ENCODE assay signal across 10 cellular contexts in the genomic region with DNA sequence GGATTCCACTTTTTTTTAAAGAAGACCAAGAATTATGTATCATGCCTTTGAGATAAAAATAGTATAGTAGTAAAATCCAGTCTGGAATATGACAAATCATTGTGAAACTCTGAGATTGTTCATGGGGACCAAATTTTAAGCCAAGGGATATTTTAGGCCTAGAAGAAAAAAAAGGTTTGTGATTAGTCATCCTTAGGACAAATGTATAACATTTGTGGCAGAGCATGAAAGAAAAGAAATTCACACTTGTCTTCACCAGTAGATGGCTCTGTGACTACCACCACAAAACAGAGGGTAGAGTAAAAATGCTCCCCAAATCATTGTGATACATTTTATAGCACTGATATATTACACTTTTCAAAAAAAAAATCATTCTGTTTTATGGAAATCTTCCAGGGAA.
A peak's percentile ranks its signal among the peaks of the same experiment; 100 is the strongest.
DNase-seq lines count a peak whose midpoint lies in the region; ATAC-seq, FAIRE-seq and TF ChIP-seq lines count a peak whose summit lies in the region.
"Had no signal": no experiment of that assay in that cellular context is flagged by ENCODE, and none has a peak within 500 bp of the region (broad histone marks: within the 10 kb centered on the region; RNA-seq: fewer than 3 reads in every experiment).

No MANE protein-coding gene starts in this region.

- no peaks in the 10 kb centered on the region for H3K4me1 ChIP-seq in prostate gland (replicated peaks)

- no peak for ATAC-seq in GM21717 (IDR thresholded peaks at IDR 0.05; ENCODE audit: unreplicated experiment)
- ATAC-seq in HG03175 (IDR thresholded peaks at IDR 0.05; ENCODE audit: unreplicated experiment): no peak

- CTCF ChIA-PET in HEK293T (lab: Yijun Ruan, JAX): no interaction called here

- DNase-seq in Caki2 (ENCODE audit: low read depth) (peak; percentile 10), HEK293T (ENCODE audit: extremely low spot score) (peak; percentile 22), SW480 (ENCODE audit: low spot score) (peak; percentile 22), prostate gland (ENCODE audit: low spot score) (no peak)
- no peak for DNase-seq in activated naive CD4-positive, alpha-beta T cell treated with anti-CD3 and anti-CD28 coated beads, Interleukin-2, amount 50 U/mL, for 16 hours
- DNase-seq: activated gamma-delta T cell had no signal

- H3K27ac ChIP-seq in prostate gland: no peak overlapping the region

- FAIRE-seq in islet of Langerhans (lab: Jason Lieb, UNC): peak; percentile 97

- no peak for TF ChIP-seq POLR2A in prostate gland (IDR thresholded peaks at IDR 0.05)

- H3K27me3 ChIP-seq in prostate gland (replicated peaks; ENCODE audit: insufficient read depth): no peaks in the 10 kb centered on the region

- H3K36me3 ChIP-seq in prostate gland: no peaks in the 10 kb centered on the region

- H3K9me3 ChIP-seq in prostate gland: no peaks in the 10 kb centered on the region

- intact Hi-C loops in prostate gland (cut with DNase I): no loop called here

- no peak for TF ChIP-seq CTCF in prostate gland (IDR thresholded peaks at IDR 0.05)

- H3K4me3 ChIP-seq in prostate gland: no peak overlapping the region
- H3K4me3 ChIP-seq: lung had no signal

- in situ Hi-C loops in Caki2 (cut with HindIII; ENCODE audit: low pct_unique_long_range_greater_than_20kb, low sequenced_read_pairs): no loop called here

- POLR2A ChIA-PET in HEK293T (lab: Yijun Ruan, JAX): no interaction called here

TF ChIP-seq in HEK293T, 16 proteins besides CTCF, POLR2A, EP300 and RAD21:
- TF ChIP-seq ELF4 (IDR thresholded peaks at IDR 0.05) (no peak), ARNT (IDR thresholded peaks at IDR 0.05) (no peak), SUZ12 (IDR thresholded peaks at IDR 0.05) (no peak), HDGF (IDR thresholded peaks at IDR 0.05; ENCODE audit: borderline replicate concordance) (no peak), CTBP1 (IDR thresholded peaks at IDR 0.05; ENCODE audit: borderline replicate concordance) (no peak), ZNF384 (IDR thresholded peaks at IDR 0.05) (no peak), BHLHE40 (IDR thresholded peaks at IDR 0.05; ENCODE audit: borderline replicate concordance) (no peak), LEF1 (IDR thresholded peaks at IDR 0.05; ENCODE audit: borderline replicate concordance) (no peak), FOXM1 (IDR thresholded peaks at IDR 0.05; ENCODE audit: borderline replicate concordance) (no peak), TARDBP (IDR thresholded peaks at IDR 0.05) (no peak)

Comparison
In these comparisons a context has a peak if more than half of its experiments do, and no peak if none do; other contexts are left out.
1. DNase-seq: peak in Caki2 (single experiment), HEK293T (single experiment) and SW480 (single experiment); none in activated naive CD4-positive, alpha-beta T cell treated with anti-CD3 and anti-CD28 coated beads, Interleukin-2, amount 50 U/mL, for 16 hours (single experiment) and prostate gland (single experiment).